Comparison of ENCODE assay signal across 11 cellular contexts in genomic region chr19:47485210-47485609, GRCh38. TPM values are rescaled to one million over a fixed set of nuclear protein-coding genes. Genes with fewer than 3 reads are reported as not detected.
DNase-seq lines count a peak whose midpoint lies in the region; ATAC-seq and TF ChIP-seq lines count a peak whose summit lies in the region.
"Had no signal": no experiment of that assay in that cellular context is flagged by ENCODE, and none has a peak within 500 bp of the region (broad histone marks: within the 10 kb centered on the region; RNA-seq: fewer than 3 reads in every experiment).

No MANE protein-coding gene starts in this region.

- peak overlapping the region; percentile 75 for H3K27ac ChIP-seq in DOHH2 (ENCODE audit: low read depth, low read length)
- H3K27ac ChIP-seq in MM.1S (ENCODE audit: low read length) = peak overlapping the region; percentile 81; the same call in 1 of the 2 replicates
- H3K27ac ChIP-seq in neural progenitor cell = no peak overlapping the region

- no peaks in the 10 kb centered on the region for H4K20me1 ChIP-seq in DOHH2 (ENCODE audit: control insufficient read depth, insufficient read depth, low read depth, low read length)
- H4K20me1 ChIP-seq in MM.1S (ENCODE audit: insufficient read depth, low read length) = no peaks in the 10 kb centered on the region
- H4K20me1 ChIP-seq in neural progenitor cell (ENCODE audit: low read depth) = no peaks in the 10 kb centered on the region

- H3K36me3 Mint-ChIP-seq in brain (peaks cover 12% of the 10 kb centered on the region), neural progenitor cell (peaks cover 2% of the 10 kb centered on the region)

- H3F3A ChIP-seq in DOHH2 (ENCODE audit: control insufficient read depth, insufficient read depth) (peaks cover 19% of the 10 kb centered on the region), MM.1S (ENCODE audit: insufficient read depth, low read length) (no peaks in the 10 kb centered on the region), neural progenitor cell (ENCODE audit: low read depth) (peaks cover 23% of the 10 kb centered on the region)

- peak overlapping the region; percentile 98 to 100 (median 99) for H3K27ac Mint-ChIP-seq in brain
- no peak overlapping the region for H3K27ac Mint-ChIP-seq in neural progenitor cell

- H3K4me1 ChIP-seq in DOHH2 (ENCODE audit: control insufficient read depth, low read length) = peaks cover 39% of the 10 kb centered on the region
- peaks cover 15% of the 10 kb centered on the region for H3K4me1 ChIP-seq in MM.1S (ENCODE audit: low read length)
- no peaks in the 10 kb centered on the region for H3K4me1 ChIP-seq in neural progenitor cell

- H3K9me3 Mint-ChIP-seq in brain (peaks cover 0 to 3% (median 0%) of the 10 kb centered on the region in 5 experiments), neural progenitor cell (no peaks in the 10 kb centered on the region)

- H3K9me2 ChIP-seq in DOHH2 (replicated peaks; ENCODE audit: control insufficient read depth, low read length) (no peaks in the 10 kb centered on the region), MM.1S (replicated peaks; ENCODE audit: insufficient read depth, low read length) (no peaks in the 10 kb centered on the region)

- H3K4me1 Mint-ChIP-seq in brain (peaks cover 46% of the 10 kb centered on the region), neural progenitor cell (peaks cover 15% of the 10 kb centered on the region)

- DNase-seq in MM.1S (no peak), neural progenitor cell (ENCODE audit: low spot score) (no peak), GM20000 (ENCODE audit: low spot score) (no peak), NCI-H446 treated with DMSO at 0.1 percent for 48 hours (lab: John Stamatoyannopoulos, UW) (no peak)
- DNase-seq: NCI-H1092 treated with DMSO at 0.1 percent for 48 hours; stimulated activated CD8-positive, alpha-beta memory T cell treated with anti-CD3 and anti-CD28 coated beads, Interleukin-4, amount 100 ng/mL, for 48 hours had no signal

- H3K79me2 ChIP-seq in DOHH2 (ENCODE audit: control insufficient read depth, low read length) (peaks cover 16% of the 10 kb centered on the region), MM.1S (ENCODE audit: low read length) (peaks cover 10% of the 10 kb centered on the region), neural progenitor cell (ENCODE audit: low read depth) (no peaks in the 10 kb centered on the region)

- ATAC-seq in GM18502 (IDR thresholded peaks at IDR 0.05; ENCODE audit: poor library complexity, unreplicated experiment) (no peak), HG02840 (IDR thresholded peaks at IDR 0.05; ENCODE audit: low FRiP score, unreplicated experiment) (no peak)

- H2AFZ ChIP-seq in MM.1S (ENCODE audit: low read length) (no peak overlapping the region), neural progenitor cell (replicated peaks) (no peak overlapping the region)

- TF ChIP-seq CTCF in DOHH2 (IDR thresholded peaks at IDR 0.05; ENCODE audit: low read depth, low read length, poor library complexity, severe bottlenecking) (no peak), MM.1S (IDR thresholded peaks at IDR 0.05; ENCODE audit: low read length) (no peak), brain (conservative IDR thresholded peaks at IDR 0.05) (no peak), neural progenitor cell (IDR thresholded peaks at IDR 0.05) (no peak), GM20000 (IDR thresholded peaks at IDR 0.05; ENCODE audit: extremely low read depth, missing control alignments) (no peak)

- H3K4me3 Mint-ChIP-seq in brain = peak overlapping the region; percentile 95 to 98 (median 95)
- H3K4me3 Mint-ChIP-seq in neural progenitor cell = peak overlapping the region; percentile 94

- peaks cover 14% of the 10 kb centered on the region for H3K27me3 Mint-ChIP-seq in brain
- peaks cover 17% of the 10 kb centered on the region for H3K27me3 Mint-ChIP-seq in neural progenitor cell (ENCODE audit: insufficient read depth, low read depth)

- no peaks in the 10 kb centered on the region for H3K27me3 ChIP-seq in DOHH2 (ENCODE audit: control insufficient read depth, low read length)
- H3K27me3 ChIP-seq in MM.1S (replicated peaks; ENCODE audit: insufficient read depth, low read length) = peaks cover 6% of the 10 kb centered on the region; the same call in 1 of the 2 replicates
- no peaks in the 10 kb centered on the region for H3K27me3 ChIP-seq in neural progenitor cell

- H3K9me3 ChIP-seq in DOHH2 (ENCODE audit: control insufficient read depth, insufficient read depth, low read length) = no peaks in the 10 kb centered on the region
- no peaks in the 10 kb centered on the region for H3K9me3 ChIP-seq in MM.1S (replicated peaks; ENCODE audit: insufficient read depth, low read length)
- H3K9me3 ChIP-seq in neural progenitor cell (ENCODE audit: low read depth) = no peaks in the 10 kb centered on the region

- H3K36me3 ChIP-seq in DOHH2 (ENCODE audit: control insufficient read depth, low read length) (peaks cover 31% of the 10 kb centered on the region), MM.1S (replicated peaks; ENCODE audit: insufficient read depth, low read length) (no peaks in the 10 kb centered on the region), neural progenitor cell (no peaks in the 10 kb centered on the region)

- H3K9ac ChIP-seq in MM.1S (ENCODE audit: low read length) (peak overlapping the region; percentile 94; the same call in 1 of the 2 replicates), neural progenitor cell (no peak overlapping the region)

- peak overlapping the region; percentile 88 for H3K4me2 ChIP-seq in DOHH2 (ENCODE audit: low read length)
- H3K4me2 ChIP-seq in MM.1S (ENCODE audit: low read depth, low read length) = peak overlapping the region; percentile 77
- H3K4me2 ChIP-seq in neural progenitor cell = no peak overlapping the region

- peak overlapping the region; percentile 98 for H3K4me3 ChIP-seq in DOHH2 (ENCODE audit: low read length)
- peak overlapping the region; percentile 97 for H3K4me3 ChIP-seq in MM.1S (ENCODE audit: low read length)
- H3K4me3 ChIP-seq in neural progenitor cell = peak overlapping the region; percentile 90

RNA-seq across cellular contexts. Expression of gene KPTN, which starts 1.2 kb away (rescaled TPM):
- 28.1 TPM for polyA plus RNA-seq in brain (ENCODE audit: insufficient read depth, low read depth, low replicate concordance)
- 17.8 and 18.1 TPM in 2 replicates for total RNA-seq in neural progenitor cell (ENCODE audit: low replicate concordance)

RNA-seq across cellular contexts. Expression of gene SLC8A2, which starts 13.5 kb away (rescaled TPM):
- 23.3 TPM for polyA plus RNA-seq in brain (ENCODE audit: insufficient read depth, low read depth, low replicate concordance)
- 14.5 and 17.6 TPM in 2 replicates for total RNA-seq in neural progenitor cell (ENCODE audit: low replicate concordance)
- total RNA-seq: pulmonary artery endothelial cell had no signal

RNA-seq across cellular contexts. Expression of gene NAPA, which starts 29.7 kb away (rescaled TPM):
- polyA plus RNA-seq in brain (ENCODE audit: insufficient read depth, low read depth, low replicate concordance) = 248 TPM
- 30.2 and 44.9 TPM in 2 replicates for total RNA-seq in neural progenitor cell (ENCODE audit: low replicate concordance)
